Comparison of ENCODE assay signal across 1 cellular context in the genomic region with DNA sequence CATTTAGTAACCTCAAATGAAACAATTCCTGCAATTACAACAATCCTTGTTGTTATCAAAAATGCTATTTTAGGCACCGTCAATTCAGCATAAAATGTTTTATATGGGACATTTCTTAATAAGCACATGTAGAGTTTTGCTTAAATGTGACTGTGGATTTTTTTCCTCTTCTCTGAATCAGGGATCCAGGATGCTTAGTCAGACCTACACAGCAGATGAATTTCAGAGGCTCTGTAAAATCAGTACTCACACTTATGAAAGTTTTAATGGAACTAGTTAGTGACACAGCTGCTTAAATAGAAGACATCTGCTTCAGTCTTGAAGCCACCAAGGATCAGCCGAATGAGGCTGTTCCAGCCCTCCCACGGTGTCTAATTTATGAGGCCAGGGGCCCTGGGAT.
TF ChIP-seq lines count a peak whose summit lies in the region.

No MANE protein-coding gene starts in this region.

TF ChIP-seq in WTC11, 78 proteins besides CTCF, POLR2A, EP300 and RAD21 (continued from another document):
- TF ChIP-seq, protein P1, sequence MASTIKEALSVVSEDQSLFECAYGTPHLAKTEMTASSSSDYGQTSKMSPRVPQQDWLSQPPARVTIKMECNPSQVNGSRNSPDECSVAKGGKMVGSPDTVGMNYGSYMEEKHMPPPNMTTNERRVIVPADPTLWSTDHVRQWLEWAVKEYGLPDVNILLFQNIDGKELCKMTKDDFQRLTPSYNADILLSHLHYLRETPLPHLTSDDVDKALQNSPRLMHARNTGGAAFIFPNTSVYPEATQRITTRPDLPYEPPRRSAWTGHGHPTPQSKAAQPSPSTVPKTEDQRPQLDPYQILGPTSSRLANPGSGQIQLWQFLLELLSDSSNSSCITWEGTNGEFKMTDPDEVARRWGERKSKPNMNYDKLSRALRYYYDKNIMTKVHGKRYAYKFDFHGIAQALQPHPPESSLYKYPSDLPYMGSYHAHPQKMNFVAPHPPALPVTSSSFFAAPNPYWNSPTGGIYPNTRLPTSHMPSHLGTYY (CRISPR knock-in tag; IDR thresholded peaks at IDR 0.05): no peak
- TF ChIP-seq, protein P2, sequence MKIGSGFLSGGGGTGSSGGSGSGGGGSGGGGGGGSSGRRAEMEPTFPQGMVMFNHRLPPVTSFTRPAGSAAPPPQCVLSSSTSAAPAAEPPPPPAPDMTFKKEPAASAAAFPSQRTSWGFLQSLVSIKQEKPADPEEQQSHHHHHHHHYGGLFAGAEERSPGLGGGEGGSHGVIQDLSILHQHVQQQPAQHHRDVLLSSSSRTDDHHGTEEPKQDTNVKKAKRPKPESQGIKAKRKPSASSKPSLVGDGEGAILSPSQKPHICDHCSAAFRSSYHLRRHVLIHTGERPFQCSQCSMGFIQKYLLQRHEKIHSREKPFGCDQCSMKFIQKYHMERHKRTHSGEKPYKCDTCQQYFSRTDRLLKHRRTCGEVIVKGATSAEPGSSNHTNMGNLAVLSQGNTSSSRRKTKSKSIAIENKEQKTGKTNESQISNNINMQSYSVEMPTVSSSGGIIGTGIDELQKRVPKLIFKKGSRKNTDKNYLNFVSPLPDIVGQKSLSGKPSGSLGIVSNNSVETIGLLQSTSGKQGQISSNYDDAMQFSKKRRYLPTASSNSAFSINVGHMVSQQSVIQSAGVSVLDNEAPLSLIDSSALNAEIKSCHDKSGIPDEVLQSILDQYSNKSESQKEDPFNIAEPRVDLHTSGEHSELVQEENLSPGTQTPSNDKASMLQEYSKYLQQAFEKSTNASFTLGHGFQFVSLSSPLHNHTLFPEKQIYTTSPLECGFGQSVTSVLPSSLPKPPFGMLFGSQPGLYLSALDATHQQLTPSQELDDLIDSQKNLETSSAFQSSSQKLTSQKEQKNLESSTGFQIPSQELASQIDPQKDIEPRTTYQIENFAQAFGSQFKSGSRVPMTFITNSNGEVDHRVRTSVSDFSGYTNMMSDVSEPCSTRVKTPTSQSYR (CRISPR knock-in tag; IDR thresholded peaks at IDR 0.05): no peak
- no peak for TF ChIP-seq ZNF219 (CRISPR knock-in tag; IDR thresholded peaks at IDR 0.05; ENCODE audit: borderline replicate concordance)
- TF ChIP-seq, protein P3, sequence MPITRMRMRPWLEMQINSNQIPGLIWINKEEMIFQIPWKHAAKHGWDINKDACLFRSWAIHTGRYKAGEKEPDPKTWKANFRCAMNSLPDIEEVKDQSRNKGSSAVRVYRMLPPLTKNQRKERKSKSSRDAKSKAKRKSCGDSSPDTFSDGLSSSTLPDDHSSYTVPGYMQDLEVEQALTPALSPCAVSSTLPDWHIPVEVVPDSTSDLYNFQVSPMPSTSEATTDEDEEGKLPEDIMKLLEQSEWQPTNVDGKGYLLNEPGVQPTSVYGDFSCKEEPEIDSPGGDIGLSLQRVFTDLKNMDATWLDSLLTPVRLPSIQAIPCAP (CRISPR knock-in tag; IDR thresholded peaks at IDR 0.05): no peak
- TF ChIP-seq, protein P4, sequence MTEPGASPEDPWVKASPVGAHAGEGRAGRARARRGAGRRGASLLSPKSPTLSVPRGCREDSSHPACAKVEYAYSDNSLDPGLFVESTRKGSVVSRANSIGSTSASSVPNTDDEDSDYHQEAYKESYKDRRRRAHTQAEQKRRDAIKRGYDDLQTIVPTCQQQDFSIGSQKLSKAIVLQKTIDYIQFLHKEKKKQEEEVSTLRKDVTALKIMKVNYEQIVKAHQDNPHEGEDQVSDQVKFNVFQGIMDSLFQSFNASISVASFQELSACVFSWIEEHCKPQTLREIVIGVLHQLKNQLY (CRISPR knock-in tag; IDR thresholded peaks at IDR 0.05): no peak
- TF ChIP-seq, protein P5, sequence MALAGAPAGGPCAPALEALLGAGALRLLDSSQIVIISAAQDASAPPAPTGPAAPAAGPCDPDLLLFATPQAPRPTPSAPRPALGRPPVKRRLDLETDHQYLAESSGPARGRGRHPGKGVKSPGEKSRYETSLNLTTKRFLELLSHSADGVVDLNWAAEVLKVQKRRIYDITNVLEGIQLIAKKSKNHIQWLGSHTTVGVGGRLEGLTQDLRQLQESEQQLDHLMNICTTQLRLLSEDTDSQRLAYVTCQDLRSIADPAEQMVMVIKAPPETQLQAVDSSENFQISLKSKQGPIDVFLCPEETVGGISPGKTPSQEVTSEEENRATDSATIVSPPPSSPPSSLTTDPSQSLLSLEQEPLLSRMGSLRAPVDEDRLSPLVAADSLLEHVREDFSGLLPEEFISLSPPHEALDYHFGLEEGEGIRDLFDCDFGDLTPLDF (CRISPR knock-in tag; IDR thresholded peaks at IDR 0.05): no peak
- no peak for TF ChIP-seq NFATC4 (CRISPR knock-in tag; IDR thresholded peaks at IDR 0.05)
- TF ChIP-seq JAZF1 (CRISPR knock-in tag; IDR thresholded peaks at IDR 0.05): no peak
- no peak for TF ChIP-seq CREM (CRISPR knock-in tag; IDR thresholded peaks at IDR 0.05)
TF ChIP-seq in WTC11: peak in this region for 0.
